Comparison of ENCODE assay signal across 8 cellular contexts in genomic region chr3:15331606-15332404, GRCh38. TPM values are rescaled to one million over a fixed set of nuclear protein-coding genes. Genes with fewer than 3 reads are reported as not detected.
DNase-seq lines count a peak whose midpoint lies in the region; ATAC-seq and TF ChIP-seq lines count a peak whose summit lies in the region.

No MANE protein-coding gene starts in this region.

- POLR2A ChIA-PET in CD8-positive, alpha-beta memory T cell (lab: Charles Lee) = interaction anchor here (0.5 to 1.9 kb wide), 7 partner anchors 16 to 226 kb away, joined by 3 to 7 read pairs (median 4); no protein-coding TSS in a partner anchor

- intact Hi-C loops in transverse colon (cut with DNase I; ENCODE audit: low total_unique reads) = loop anchor here (1.0 kb wide), 1 partner anchor 66 kb away; no protein-coding TSS in a partner anchor

- in situ Hi-C loops in transverse colon (cut with MboI; ENCODE audit: low pct_ligation_motif_present in 1 of 4, low pct_unique_long_range_greater_than_20kb in 1 of 4, low sequenced_read_pairs in 3 of 4) = loop anchor here in 1 of 4 donors (5.0 kb wide), 1 partner anchor 65 kb away; no protein-coding TSS in a partner anchor

- H3K27me3 Mint-ChIP-seq in CD8-positive, alpha-beta memory T cell = no peaks in the 10 kb centered on the region

- H3K4me1 Mint-ChIP-seq in CD8-positive, alpha-beta memory T cell = peaks cover 53 to 64% (median 61%) of the 10 kb centered on the region in 3 donors

- WGBS in transverse colon (ENCODE audit: low coverage in 1 of 2), 2 donors = 0 to 1% methylated on average over 3 to 56 of the region's 71 CpGs

- ATAC-seq in GM21576 (IDR thresholded peaks at IDR 0.05; ENCODE audit: unreplicated experiment) = peak; percentile 22

- H3F3A ChIP-seq in Loucy (ENCODE audit: low read depth) (peaks cover 18% of the 10 kb centered on the region), neural cell (ENCODE audit: insufficient read depth, low read length, poor library complexity, severe bottlenecking) (no peaks in the 10 kb centered on the region)

- peaks cover 63% of the 10 kb centered on the region for H3K4me1 ChIP-seq in CD8-positive, alpha-beta memory T cell (ENCODE audit: insufficient read depth, low read length)
- H3K4me1 ChIP-seq in Loucy (ENCODE audit: insufficient read depth, low read length, poor library complexity, severe bottlenecking) (peaks cover 59% of the 10 kb centered on the region), transverse colon (peaks cover 2 to 21% (median 10%) of the 10 kb centered on the region in 4 donors)

- no peaks in the 10 kb centered on the region for H3K9me3 ChIP-seq in CD8-positive, alpha-beta memory T cell (ENCODE audit: low read length)
- H3K9me3 ChIP-seq in Loucy (ENCODE audit: insufficient read depth, low read depth, low read length) (no peaks in the 10 kb centered on the region), neural cell (ENCODE audit: low read length) (no peaks in the 10 kb centered on the region), transverse colon (no peaks in the 10 kb centered on the region)

- no peaks in the 10 kb centered on the region for H3K27me3 ChIP-seq in CD8-positive, alpha-beta memory T cell (ENCODE audit: insufficient read depth, low read length, poor library complexity, severe bottlenecking)
- H3K27me3 ChIP-seq in Loucy (ENCODE audit: insufficient read depth, low read length, poor library complexity, severe bottlenecking) = no peaks in the 10 kb centered on the region
- H3K27me3 ChIP-seq in neural cell (ENCODE audit: insufficient read depth, low read depth, low read length) = peaks cover 12% of the 10 kb centered on the region
- peaks cover 8% of the 10 kb centered on the region for H3K27me3 ChIP-seq in transverse colon

- peak; percentile 19 to 57 (median 40) for DNase-seq in CD8-positive, alpha-beta memory T cell
- peak; percentile 59 for DNase-seq in activated T-cell treated with anti-CD3 and anti-CD28 coated beads, Interleukin-2, amount 50 U/mL, for 1 hour
- DNase-seq in fibroblast of mammary gland (ENCODE audit: low read depth) (peak; percentile 56), transverse colon (peak; percentile 46), DMS79 treated with DMSO at 0.1 percent for 48 hours (lab: John Stamatoyannopoulos, UW) (no peak)

- H3K9me2 ChIP-seq in Loucy (replicated peaks; ENCODE audit: low read depth, low read length) = no peaks in the 10 kb centered on the region
- H3K9me2 ChIP-seq in neural cell (ENCODE audit: insufficient read depth, low read length) = no peaks in the 10 kb centered on the region

- H3K36me3 ChIP-seq in CD8-positive, alpha-beta memory T cell (ENCODE audit: insufficient read depth, low read length) = peaks cover 4% of the 10 kb centered on the region
- H3K36me3 ChIP-seq in Loucy (ENCODE audit: insufficient read depth, low read length) = no peaks in the 10 kb centered on the region
- peaks cover 3% of the 10 kb centered on the region for H3K36me3 ChIP-seq in neural cell (ENCODE audit: insufficient read depth, low read length)
- H3K36me3 ChIP-seq in transverse colon = no peaks in the 10 kb centered on the region

- peak; percentile 59 for TF ChIP-seq EP300 in neural cell (conservative IDR thresholded peaks at IDR 0.05; ENCODE audit: poor library complexity, severe bottlenecking)
- no peak for TF ChIP-seq EP300 in transverse colon (IDR thresholded peaks at IDR 0.05; ENCODE audit: low read depth)

- TF ChIP-seq CTCF in Loucy (conservative IDR thresholded peaks at IDR 0.05; ENCODE audit: low read length) (no peak), fibroblast of mammary gland (conservative IDR thresholded peaks at IDR 0.05; ENCODE audit: control insufficient read depth, insufficient read depth, low read depth, low read length) (no peak), neural cell (IDR thresholded peaks at IDR 0.05; ENCODE audit: poor library complexity, severe bottlenecking) (no peak), transverse colon (IDR thresholded peaks at IDR 0.05) (no peak)

- H3K4me3 ChIP-seq in CD8-positive, alpha-beta memory T cell (ENCODE audit: low read length) = peak overlapping the region; percentile 92
- H3K4me3 ChIP-seq in Loucy (ENCODE audit: low read length, poor library complexity, severe bottlenecking) = peak overlapping the region; percentile 76
- H3K4me3 ChIP-seq in fibroblast of mammary gland (ENCODE audit: control insufficient read depth, low read depth, low read length) = peak overlapping the region; percentile 89
- peak overlapping the region; percentile 83 for H3K4me3 ChIP-seq in neural cell (ENCODE audit: low read length)
- peak overlapping the region; percentile 21 to 69 (median 64) for H3K4me3 ChIP-seq in transverse colon

- CTCF ChIA-PET in CD8-positive, alpha-beta memory T cell (lab: Charles Lee) = interaction anchor here (0.6 to 10.9 kb wide), 38 partner anchors 8 to 122 kb away, joined by 3 to 200 read pairs (median 7); no protein-coding TSS in a partner anchor

- peaks cover 5 to 35% (median 13%) of the 10 kb centered on the region in 3 donors for H3K36me3 Mint-ChIP-seq in CD8-positive, alpha-beta memory T cell

- H3K4me3 Mint-ChIP-seq in CD8-positive, alpha-beta memory T cell = peak overlapping the region; percentile 89 to 97 (median 95)

- H3K27ac ChIP-seq in CD8-positive, alpha-beta memory T cell (ENCODE audit: low read depth, low read length) = peak overlapping the region; percentile 75
- H3K27ac ChIP-seq in neural cell (ENCODE audit: low read length) (peak overlapping the region; percentile 90), transverse colon (peak overlapping the region; percentile 72 to 82 (median 77))

- peak overlapping the region; percentile 16 to 93 (median 88) for H3K27ac Mint-ChIP-seq in CD8-positive, alpha-beta memory T cell

- no peaks in the 10 kb centered on the region for H3K9me3 Mint-ChIP-seq in CD8-positive, alpha-beta memory T cell

- no peak for TF ChIP-seq POLR2A in transverse colon (IDR thresholded peaks at IDR 0.05)

- H3K9ac ChIP-seq in Loucy (ENCODE audit: low read depth, low read length, poor library complexity, severe bottlenecking) (peak overlapping the region; percentile 75), neural cell (ENCODE audit: low read length) (peak overlapping the region; percentile 93)

- H4K20me1 ChIP-seq in Loucy (ENCODE audit: insufficient read depth, low read length, poor library complexity, severe bottlenecking) (no peaks in the 10 kb centered on the region), neural cell (ENCODE audit: insufficient read depth) (no peaks in the 10 kb centered on the region)

- H3K4me2 ChIP-seq in Loucy (ENCODE audit: low read depth, low read length, poor library complexity, severe bottlenecking) (peak overlapping the region; percentile 84), neural cell (ENCODE audit: low read length) (peak overlapping the region; percentile 88)

- TF ChIP-seq RAD21 in neural cell (conservative IDR thresholded peaks at IDR 0.05) = no peak

- peak overlapping the region; percentile 77 for H2AFZ ChIP-seq in Loucy (ENCODE audit: low read length)
- peak overlapping the region; percentile 77 for H2AFZ ChIP-seq in neural cell (ENCODE audit: low read depth, low read length)

- H3K79me2 ChIP-seq in Loucy (ENCODE audit: insufficient read depth, low read length) (peaks cover 34% of the 10 kb centered on the region), neural cell (replicated peaks; ENCODE audit: insufficient read depth, low read length) (peaks cover 23% of the 10 kb centered on the region)

TF ChIP-seq in neural cell, 6 proteins besides CTCF, POLR2A, EP300 and RAD21:
- TF ChIP-seq, protein P1, sequence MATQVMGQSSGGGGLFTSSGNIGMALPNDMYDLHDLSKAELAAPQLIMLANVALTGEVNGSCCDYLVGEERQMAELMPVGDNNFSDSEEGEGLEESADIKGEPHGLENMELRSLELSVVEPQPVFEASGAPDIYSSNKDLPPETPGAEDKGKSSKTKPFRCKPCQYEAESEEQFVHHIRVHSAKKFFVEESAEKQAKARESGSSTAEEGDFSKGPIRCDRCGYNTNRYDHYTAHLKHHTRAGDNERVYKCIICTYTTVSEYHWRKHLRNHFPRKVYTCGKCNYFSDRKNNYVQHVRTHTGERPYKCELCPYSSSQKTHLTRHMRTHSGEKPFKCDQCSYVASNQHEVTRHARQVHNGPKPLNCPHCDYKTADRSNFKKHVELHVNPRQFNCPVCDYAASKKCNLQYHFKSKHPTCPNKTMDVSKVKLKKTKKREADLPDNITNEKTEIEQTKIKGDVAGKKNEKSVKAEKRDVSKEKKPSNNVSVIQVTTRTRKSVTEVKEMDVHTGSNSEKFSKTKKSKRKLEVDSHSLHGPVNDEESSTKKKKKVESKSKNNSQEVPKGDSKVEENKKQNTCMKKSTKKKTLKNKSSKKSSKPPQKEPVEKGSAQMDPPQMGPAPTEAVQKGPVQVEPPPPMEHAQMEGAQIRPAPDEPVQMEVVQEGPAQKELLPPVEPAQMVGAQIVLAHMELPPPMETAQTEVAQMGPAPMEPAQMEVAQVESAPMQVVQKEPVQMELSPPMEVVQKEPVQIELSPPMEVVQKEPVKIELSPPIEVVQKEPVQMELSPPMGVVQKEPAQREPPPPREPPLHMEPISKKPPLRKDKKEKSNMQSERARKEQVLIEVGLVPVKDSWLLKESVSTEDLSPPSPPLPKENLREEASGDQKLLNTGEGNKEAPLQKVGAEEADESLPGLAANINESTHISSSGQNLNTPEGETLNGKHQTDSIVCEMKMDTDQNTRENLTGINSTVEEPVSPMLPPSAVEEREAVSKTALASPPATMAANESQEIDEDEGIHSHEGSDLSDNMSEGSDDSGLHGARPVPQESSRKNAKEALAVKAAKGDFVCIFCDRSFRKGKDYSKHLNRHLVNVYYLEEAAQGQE (IDR thresholded peaks at IDR 0.05; ENCODE audit: borderline replicate concordance) = peak; percentile 70
- TF ChIP-seq EZH2 (IDR thresholded peaks at IDR 0.05; ENCODE audit: borderline replicate concordance, insufficient read depth, low read length, poor library complexity, severe bottlenecking) = no peak
- TF ChIP-seq TAF1 (IDR thresholded peaks at IDR 0.05; ENCODE audit: low read depth) = peak; percentile 22
- peak; percentile 33 for TF ChIP-seq SMC3 (conservative IDR thresholded peaks at IDR 0.05; ENCODE audit: poor library complexity)
- TF ChIP-seq POLR2AphosphoS5 (IDR thresholded peaks at IDR 0.05) = peak; percentile 67
- peak; percentile 84 for TF ChIP-seq MXI1 (conservative IDR thresholded peaks at IDR 0.05; ENCODE audit: poor library complexity, severe bottlenecking)

RNA-seq across cellular contexts. Expression of gene SH3BP5, which starts 0.6 kb away (rescaled TPM):
- 10 to 100 TPM; 14.2 to 15.5 TPM for total RNA-seq in CD8-positive, alpha-beta memory T cell
- polyA plus RNA-seq in CD8-positive, alpha-beta memory T cell = 84.3 TPM
- polyA plus RNA-seq in neural cell = 166 TPM in 2 replicates
- polyA minus RNA-seq in neural cell = 121 and 123 TPM in 2 replicates
- 10 to 100 TPM in 3 of 4 donors, 1 to 10 TPM in 1; 7.5 to 32.4 (median 15.8) TPM for total RNA-seq in transverse colon
